Comparison of ENCODE assay signal across 17 cellular contexts in the genomic region with DNA sequence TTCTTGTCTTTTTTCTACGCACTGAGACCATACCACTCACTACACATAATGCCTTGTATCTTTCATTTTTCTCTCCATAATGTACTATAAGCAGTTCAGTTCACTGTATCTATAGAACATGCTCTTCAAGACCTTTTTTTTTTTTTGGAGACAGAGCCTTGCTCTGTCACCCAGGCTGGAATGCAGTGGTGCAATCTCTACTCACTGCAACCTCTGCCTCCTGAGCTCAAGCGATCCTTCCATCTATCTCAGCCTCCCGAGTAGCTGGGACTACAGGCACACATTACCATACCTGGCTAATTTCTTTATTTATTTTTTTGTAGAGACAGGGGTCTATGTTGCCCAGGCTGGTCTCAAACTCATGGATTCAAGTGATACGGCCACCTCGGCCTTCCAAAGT.
"Had no signal": no experiment of that assay in that cellular context is flagged by ENCODE, and none has a peak within 500 bp of the region (broad histone marks: within the 10 kb centered on the region; RNA-seq: fewer than 3 reads in every experiment).

No MANE protein-coding gene starts in this region.

- H3K4me3 ChIP-seq: hepatocyte, mucosa of descending colon, suprapubic skin had no signal

- H3K9me3 ChIP-seq: mucosa of descending colon, suprapubic skin had no signal

- ATAC-seq: activated naive CD4-positive, alpha-beta T cell treated with anti-CD3 and anti-CD28 coated beads, Interleukin-2, amount 50 U/mL, for 72 hours; activated T-cell treated with anti-CD3 and anti-CD28 coated beads, Interleukin-2, amount 50 U/mL, for 72 hours; effector memory CD8-positive, alpha-beta T cell; left lobe of liver; naive thymus-derived CD8-positive, alpha-beta T cell had no signal

- FAIRE-seq: small intestine had no signal

- H3K27ac ChIP-seq: hepatocyte had no signal

- H3K27me3 ChIP-seq: hepatocyte, suprapubic skin had no signal

- DNase-seq: activated CD4-positive, alpha-beta T cell treated with anti-CD3 and anti-CD28 coated beads, Interleukin-2, amount 10 ng/mL, durations not matched to agents 24 days and 14 days; activated CD4-positive, CD25-positive, alpha-beta regulatory T cell; activated CD8-positive, alpha-beta memory T cell treated with anti-CD3 and anti-CD28 coated beads, Interleukin-2, amount 50 U/mL, for 48 hours; activated gamma-delta T cell; activated T-cell treated with anti-CD3 and anti-CD28 coated beads, Interleukin-2, amount 50 U/mL, for 72 hours; effector memory CD8-positive, alpha-beta T cell; islet precursor cell; mammary epithelial cell; mucosa of descending colon; naive thymus-derived CD8-positive, alpha-beta T cell; small intestine; stimulated activated CD4-positive, alpha-beta T cell treated with anti-CD3 and anti-CD28 coated beads, Interleukin-4, amount 100 ng/mL, for 4 hours; stimulated activated CD8-positive, alpha-beta memory T cell treated with anti-CD3 and anti-CD28 coated beads, Interleukin-4, amount 100 ng/mL, for 48 hours had no signal
